ENCODE assay signal across 11 cellular contexts in genomic region chr4:143405197-143405730, GRCh38.
DNase-seq lines count a peak whose midpoint lies in the region; ATAC-seq lines count a peak whose summit lies in the region.
"Had no signal": no experiment of that assay in that cellular context is flagged by ENCODE, and none has a peak within 500 bp of the region (broad histone marks: within the 10 kb centered on the region; RNA-seq: fewer than 3 reads in every experiment).

No MANE protein-coding gene starts in this region.

- no peaks in the 10 kb centered on the region for H3K36me3 Mint-ChIP-seq in activated CD4-positive, alpha-beta T cell treated with anti-CD3 and anti-CD28 coated beads for 36 hours (ENCODE audit: low read depth)
- no peaks in the 10 kb centered on the region for H3K36me3 Mint-ChIP-seq in stimulated activated naive CD8-positive, alpha-beta T cell treated with anti-CD3 and anti-CD28 coated beads, Interleukin-15, Interleukin-2, amounts not matched to agents 100 ng/mL and 50 ng/mL, for 24 hours (ENCODE audit: low read depth)

- H3K4me3 Mint-ChIP-seq in activated CD4-positive, alpha-beta T cell treated with anti-CD3 and anti-CD28 coated beads for 36 hours: no peak overlapping the region
- peak overlapping the region; percentile 19 for H3K4me3 Mint-ChIP-seq in stimulated activated naive CD8-positive, alpha-beta T cell treated with anti-CD3 and anti-CD28 coated beads, Interleukin-15, Interleukin-2, amounts not matched to agents 100 ng/mL and 50 ng/mL, for 24 hours
- H3K4me3 Mint-ChIP-seq: neural crest cell had no signal

- H3K27ac Mint-ChIP-seq in activated CD4-positive, alpha-beta T cell treated with anti-CD3 and anti-CD28 coated beads for 36 hours: no peak overlapping the region
- H3K27ac Mint-ChIP-seq in stimulated activated naive CD8-positive, alpha-beta T cell treated with anti-CD3 and anti-CD28 coated beads, Interleukin-15, Interleukin-2, amounts not matched to agents 100 ng/mL and 50 ng/mL, for 24 hours: no peak overlapping the region

- POLR2A ChIA-PET in activated CD4-positive, alpha-beta T cell treated with anti-CD3 and anti-CD28 coated beads for 36 hours (lab: Charles Lee): no interaction called here

- H3K9me3 Mint-ChIP-seq in activated CD4-positive, alpha-beta T cell treated with anti-CD3 and anti-CD28 coated beads for 36 hours (ENCODE audit: low read depth): no peaks in the 10 kb centered on the region
- no peaks in the 10 kb centered on the region for H3K9me3 Mint-ChIP-seq in stimulated activated naive CD8-positive, alpha-beta T cell treated with anti-CD3 and anti-CD28 coated beads, Interleukin-15, Interleukin-2, amounts not matched to agents 100 ng/mL and 50 ng/mL, for 24 hours

- peak; percentile 44 for ATAC-seq in activated CD4-positive, alpha-beta T cell treated with anti-CD3 and anti-CD28 coated beads for 36 hours
- ATAC-seq in HG02981 (IDR thresholded peaks at IDR 0.05; ENCODE audit: unreplicated experiment) (peak; percentile 34), HG03565 (IDR thresholded peaks at IDR 0.05; ENCODE audit: unreplicated experiment) (no peak)

- H3K27me3 Mint-ChIP-seq in activated CD4-positive, alpha-beta T cell treated with anti-CD3 and anti-CD28 coated beads for 36 hours: peaks cover 9% of the 10 kb centered on the region
- H3K27me3 Mint-ChIP-seq in stimulated activated naive CD8-positive, alpha-beta T cell treated with anti-CD3 and anti-CD28 coated beads, Interleukin-15, Interleukin-2, amounts not matched to agents 100 ng/mL and 50 ng/mL, for 24 hours: peaks cover 18% of the 10 kb centered on the region

- CTCF ChIA-PET in activated CD4-positive, alpha-beta T cell treated with anti-CD3 and anti-CD28 coated beads for 36 hours (lab: Charles Lee): interaction anchor here (0.7 kb wide), 1 partner anchor 274 kb away, joined by 3 read pairs; no protein-coding TSS in a partner anchor

- H3K27ac ChIP-seq in caudate nucleus (ENCODE audit: low read depth, low read length): peak overlapping the region; percentile 91

- no peak for DNase-seq in activated CD4-positive, alpha-beta T cell treated with anti-CD3 and anti-CD28 coated beads for 36 hours
- DNase-seq in activated CD4-positive, alpha-beta T cell treated with anti-CD3 and anti-CD28 coated beads, Interleukin-2, amount 50 U/mL, for 4 hours: no peak
- no peak for DNase-seq in caudate nucleus (lab: John Stamatoyannopoulos, UW)
- DNase-seq in NOMO-1 (lab: John Stamatoyannopoulos, UW; ENCODE audit: unreplicated experiment in 2 of 2): no peak
- no peak for DNase-seq in activated T-cell treated with anti-CD3 and anti-CD28 coated beads, Interleukin-2, amount 50 U/mL, for 48 hours
- DNase-seq: activated gamma-delta T cell treated with Interleukin-2 at 50 U/mL for 16 hours, cortex of kidney had no signal

- intact Hi-C loops in activated CD4-positive, alpha-beta T cell treated with anti-CD3 and anti-CD28 coated beads for 36 hours (cut with DNase I, micrococcal nuclease): no loop called here

- H3K4me1 Mint-ChIP-seq in activated CD4-positive, alpha-beta T cell treated with anti-CD3 and anti-CD28 coated beads for 36 hours: peaks cover 18% of the 10 kb centered on the region
- peaks cover 48% of the 10 kb centered on the region for H3K4me1 Mint-ChIP-seq in stimulated activated naive CD8-positive, alpha-beta T cell treated with anti-CD3 and anti-CD28 coated beads, Interleukin-15, Interleukin-2, amounts not matched to agents 100 ng/mL and 50 ng/mL, for 24 hours (ENCODE audit: low read depth)
